8 cellular contexts compared by ENCODE assay signal in the genomic region with DNA sequence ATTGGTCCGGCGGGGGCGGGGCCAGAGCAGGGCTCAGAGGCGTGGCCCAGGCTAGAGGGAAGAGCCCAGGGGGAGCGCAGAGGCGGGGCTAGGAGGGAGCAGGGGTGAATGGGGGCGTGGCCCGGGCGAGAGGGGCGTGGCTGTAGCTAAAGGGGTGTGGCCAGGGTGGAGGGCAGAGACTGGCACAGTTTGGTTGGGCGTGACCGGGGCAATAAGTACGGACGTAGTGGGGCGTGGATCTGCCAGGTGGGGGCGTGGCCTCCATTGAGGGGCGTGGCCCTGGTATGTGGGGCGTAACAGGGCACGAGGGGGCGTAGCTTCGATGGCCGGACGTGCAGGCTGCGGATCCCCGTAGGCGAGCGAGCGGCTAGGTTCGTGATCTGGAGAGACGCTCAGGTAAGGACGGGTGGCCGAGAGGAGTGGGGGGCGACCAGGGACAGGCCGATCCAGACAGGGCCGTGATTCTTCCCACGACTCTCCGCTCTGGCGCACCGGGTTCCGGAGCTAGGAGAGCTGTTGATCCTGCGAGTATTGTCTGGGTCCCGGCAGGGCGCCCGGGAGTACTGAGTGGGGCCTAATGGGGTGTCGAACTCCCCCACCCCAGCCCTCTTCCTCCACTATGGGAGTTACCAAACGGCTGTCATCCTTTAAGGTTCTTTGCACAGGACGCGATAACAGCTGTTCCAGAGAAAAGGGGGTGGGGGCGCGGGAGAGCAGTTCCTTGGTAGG. TPM values are rescaled to one million over a fixed set of nuclear protein-coding genes. Genes with fewer than 3 reads are reported as not detected.
DNase-seq lines count a peak whose midpoint lies in the region; ATAC-seq, FAIRE-seq and TF ChIP-seq lines count a peak whose summit lies in the region.

A gene with protein sequence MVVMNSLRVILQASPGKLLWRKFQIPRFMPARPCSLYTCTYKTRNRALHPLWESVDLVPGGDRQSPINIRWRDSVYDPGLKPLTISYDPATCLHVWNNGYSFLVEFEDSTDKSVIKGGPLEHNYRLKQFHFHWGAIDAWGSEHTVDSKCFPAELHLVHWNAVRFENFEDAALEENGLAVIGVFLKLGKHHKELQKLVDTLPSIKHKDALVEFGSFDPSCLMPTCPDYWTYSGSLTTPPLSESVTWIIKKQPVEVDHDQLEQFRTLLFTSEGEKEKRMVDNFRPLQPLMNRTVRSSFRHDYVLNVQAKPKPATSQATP (plus strand): TSS at position 314 of the 729 bp plus-strand sequence. CDS start 11,754 bp downstream, outside the sequence.

- CTCF ChIA-PET in activated CD4-positive, alpha-beta T cell treated with anti-CD3 and anti-CD28 coated beads for 36 hours (lab: Charles Lee), result interaction anchor here (0.5 to 1.4 kb wide), 3 partner anchors 12 to 62 kb away, joined by 3 to 6 read pairs (median 3); no protein-coding TSS in a partner anchor

- peaks cover 12% of the 10 kb centered on the region for H3K36me3 Mint-ChIP-seq in activated CD4-positive, alpha-beta T cell treated with anti-CD3 and anti-CD28 coated beads for 36 hours (ENCODE audit: low read depth)

- no peaks in the 10 kb centered on the region for H3K9me3 Mint-ChIP-seq in activated CD4-positive, alpha-beta T cell treated with anti-CD3 and anti-CD28 coated beads for 36 hours (ENCODE audit: low read depth)

- no peaks in the 10 kb centered on the region for H3K27me3 Mint-ChIP-seq in activated CD4-positive, alpha-beta T cell treated with anti-CD3 and anti-CD28 coated beads for 36 hours

- DNase-seq in GM12892 (ENCODE audit: insufficient read length) (peak; percentile 73), NCI-H187 (lab: John Stamatoyannopoulos, UW) (peak; percentile 87 to 91), kidney glomerular epithelial cell (lab: John Stamatoyannopoulos, UW) (peak; percentile 78), cerebellar nuclear complex (lab: John Stamatoyannopoulos, UW) (no peak)
- DNase-seq in activated CD4-positive, alpha-beta T cell treated with anti-CD3 and anti-CD28 coated beads for 36 hours, result peak; percentile 97
- peak; percentile 95 for DNase-seq in stimulated activated CD4-positive, alpha-beta T cell treated with anti-CD3 and anti-CD28 coated beads, Interleukin-1b, Interleukin-23, amount 100 ng/mL, for 48 hours

- POLR2A ChIA-PET in activated CD4-positive, alpha-beta T cell treated with anti-CD3 and anti-CD28 coated beads for 36 hours (lab: Charles Lee), result interaction anchor here (0.5 to 1.4 kb wide), 6 partner anchors 12 to 1631 kb away, joined by 3 to 7 read pairs (median 4); partner anchors contain the start of genes AP1S2 and ZRSR2

- peak within 1 kb of the TSS; percentile 82 for H3K4me3 Mint-ChIP-seq in activated CD4-positive, alpha-beta T cell treated with anti-CD3 and anti-CD28 coated beads for 36 hours

- TF ChIP-seq POLR2A in GM12892 (IDR thresholded peaks at IDR 0.05; ENCODE audit: low read depth, low read length), result no peak

- H3K4me1 Mint-ChIP-seq in activated CD4-positive, alpha-beta T cell treated with anti-CD3 and anti-CD28 coated beads for 36 hours, result peaks cover 39% of the 10 kb centered on the region

- FAIRE-seq in GM12892 (lab: Jason Lieb, UNC), result peak; percentile 100
- peak; percentile 89 for FAIRE-seq in colon (lab: Jason Lieb, UNC)

- intact Hi-C loops in activated CD4-positive, alpha-beta T cell treated with anti-CD3 and anti-CD28 coated beads for 36 hours (cut with DNase I, micrococcal nuclease), result loop anchor here (1.0 to 10.0 kb wide), 9 partner anchors 11 to 1134 kb away; partner anchors contain the start of genes ZRSR2 (in 2 of the 2), AP1S2 (in 1 of the 2), CTPS2 (in 1 of the 2) and PIGA (in 1 of the 2)

- H3K27ac Mint-ChIP-seq in activated CD4-positive, alpha-beta T cell treated with anti-CD3 and anti-CD28 coated beads for 36 hours, result peak within 1 kb of the TSS; percentile 78

- ATAC-seq in HG02759 (IDR thresholded peaks at IDR 0.05; ENCODE audit: unreplicated experiment), result peak; percentile 95
- ATAC-seq in activated CD4-positive, alpha-beta T cell treated with anti-CD3 and anti-CD28 coated beads for 36 hours, result peak; percentile 94

RNA-seq across cellular contexts. Expression of the gene that starts here (rescaled TPM):
- 4.1 TPM for polyA plus RNA-seq in GM12892 (2012; ENCODE audit: missing spikeins)
- total RNA-seq in activated CD4-positive, alpha-beta T cell treated with anti-CD3 and anti-CD28 coated beads for 36 hours, result 10 to 100 TPM; 13.3 to 17.7 TPM

Comparison
In these comparisons a context has a peak if more than half of its experiments do, and no peak if none do; other contexts are left out.
1. DNase-seq: peak in GM12892 (single experiment), NCI-H187 (2 of 2), activated CD4-positive, alpha-beta T cell treated with anti-CD3 and anti-CD28 coated beads for 36 hours (single experiment), kidney glomerular epithelial cell (single experiment) and stimulated activated CD4-positive, alpha-beta T cell treated with anti-CD3 and anti-CD28 coated beads, Interleukin-1b, Interleukin-23, amount 100 ng/mL, for 48 hours (single experiment); none in cerebellar nuclear complex (0 of 2).